In genomic region chr5:79237735-79238560, GRCh38 we compare ENCODE assay signal across 8 cellular contexts. TPM values are rescaled to one million over a fixed set of nuclear protein-coding genes. Genes with fewer than 3 reads are reported as not detected.
A peak's percentile ranks its signal among the peaks of the same experiment; 100 is the strongest.
DNase-seq lines count a peak whose midpoint lies in the region; ATAC-seq and TF ChIP-seq lines count a peak whose summit lies in the region.

No MANE protein-coding gene starts in this region.

- ATAC-seq in HG03039 (IDR thresholded peaks at IDR 0.05; ENCODE audit: unreplicated experiment): no peak

- no peak overlapping the region for H3K27ac ChIP-seq in DOHH2 (ENCODE audit: low read depth, low read length)
- H3K27ac ChIP-seq in breast epithelium: peak overlapping the region; percentile 97 to 98

- no peaks in the 10 kb centered on the region for H3K9me3 Mint-ChIP-seq in IgD-negative memory B cell

- DNase-seq in breast epithelium (ENCODE audit: low spot score in 2 of 2): no peak
- DNase-seq in effector CD8-positive, alpha-beta T cell (lab: John Stamatoyannopoulos, UW): no peak
- DNase-seq in GM19240 (ENCODE audit: insufficient read length, low spot score): no peak
- no peak for DNase-seq in NCI-H2107 (lab: John Stamatoyannopoulos, UW)

- peaks cover 7% of the 10 kb centered on the region; the same call in 1 of the 2 replicates for H4K20me1 ChIP-seq in DOHH2 (ENCODE audit: control insufficient read depth, insufficient read depth, low read depth, low read length)

- TF ChIP-seq CTCF in DOHH2 (IDR thresholded peaks at IDR 0.05; ENCODE audit: low read depth, low read length, poor library complexity, severe bottlenecking) (no peak), breast epithelium (IDR thresholded peaks at IDR 0.05) (no peak)

- TF ChIP-seq POLR2A in breast epithelium (IDR thresholded peaks at IDR 0.05): no peak

- H3K36me3 Mint-ChIP-seq in IgD-negative memory B cell: no peaks in the 10 kb centered on the region

- H3K4me3 Mint-ChIP-seq in IgD-negative memory B cell: peak overlapping the region; percentile 91 to 98 (median 97)

- no peaks in the 10 kb centered on the region for H3K9me2 ChIP-seq in DOHH2 (replicated peaks; ENCODE audit: control insufficient read depth, low read length)

- H3K27ac Mint-ChIP-seq in IgD-negative memory B cell: peak overlapping the region; percentile 84 to 99 (median 96)

- intact Hi-C loops in breast epithelium (cut with DNase I; ENCODE audit: low total_unique reads): loop anchor here (5.0 kb wide), 1 partner anchor 1169 kb away; the partner anchor contains the start of gene ZFYVE16

- peaks cover 30% of the 10 kb centered on the region for H3K27me3 ChIP-seq in DOHH2 (ENCODE audit: control insufficient read depth, low read length)
- H3K27me3 ChIP-seq in breast epithelium: no peaks in the 10 kb centered on the region
- H3K27me3 ChIP-seq in mononuclear cell (ENCODE audit: insufficient read depth, low read length): peaks cover 13% of the 10 kb centered on the region

- peaks cover 34% of the 10 kb centered on the region for H3K79me2 ChIP-seq in DOHH2 (ENCODE audit: control insufficient read depth, low read length)

- H3K4me3 ChIP-seq in DOHH2 (ENCODE audit: low read length) (peak overlapping the region; percentile 85), breast epithelium (peak overlapping the region; percentile 84 to 97 (median 90)), mononuclear cell (ENCODE audit: low read length) (peak overlapping the region; percentile 75)

- H3K4me1 ChIP-seq in DOHH2 (ENCODE audit: control insufficient read depth, low read length): peaks cover 25% of the 10 kb centered on the region
- peaks cover 0 to 4% of the 10 kb centered on the region in 2 donors for H3K4me1 ChIP-seq in breast epithelium
- H3K4me1 ChIP-seq in mononuclear cell (ENCODE audit: insufficient read depth, low read length): peaks cover 43% of the 10 kb centered on the region

- H3K4me1 Mint-ChIP-seq in IgD-negative memory B cell: peaks cover 30 to 36% (median 34%) of the 10 kb centered on the region in 3 donors

- H3K9me3 ChIP-seq in DOHH2 (ENCODE audit: control insufficient read depth, insufficient read depth, low read length): no peaks in the 10 kb centered on the region
- no peaks in the 10 kb centered on the region for H3K9me3 ChIP-seq in breast epithelium
- H3K9me3 ChIP-seq in mononuclear cell (ENCODE audit: low read depth, low read length): no peaks in the 10 kb centered on the region

- H3K4me2 ChIP-seq in DOHH2 (ENCODE audit: low read length): peak overlapping the region; percentile 98

- H3F3A ChIP-seq in DOHH2 (ENCODE audit: control insufficient read depth, insufficient read depth): peaks cover 8% of the 10 kb centered on the region

- H3K27me3 Mint-ChIP-seq in IgD-negative memory B cell: no peaks in the 10 kb centered on the region

- no peaks in the 10 kb centered on the region for H3K36me3 ChIP-seq in DOHH2 (ENCODE audit: control insufficient read depth, low read length)
- H3K36me3 ChIP-seq in breast epithelium: no peaks in the 10 kb centered on the region

RNA-seq across cellular contexts. Expression of gene JMY, which starts 2.0 kb away (rescaled TPM):
- 4.6 TPM for polyA plus RNA-seq in IgD-negative memory B cell
- total RNA-seq in breast epithelium (10 to 100 TPM; 15.8 to 29.9 (median 16.1) TPM), mononuclear cell (77.6 TPM)
